Comparison of ENCODE assay signal across 18 cellular contexts in the genomic region with DNA sequence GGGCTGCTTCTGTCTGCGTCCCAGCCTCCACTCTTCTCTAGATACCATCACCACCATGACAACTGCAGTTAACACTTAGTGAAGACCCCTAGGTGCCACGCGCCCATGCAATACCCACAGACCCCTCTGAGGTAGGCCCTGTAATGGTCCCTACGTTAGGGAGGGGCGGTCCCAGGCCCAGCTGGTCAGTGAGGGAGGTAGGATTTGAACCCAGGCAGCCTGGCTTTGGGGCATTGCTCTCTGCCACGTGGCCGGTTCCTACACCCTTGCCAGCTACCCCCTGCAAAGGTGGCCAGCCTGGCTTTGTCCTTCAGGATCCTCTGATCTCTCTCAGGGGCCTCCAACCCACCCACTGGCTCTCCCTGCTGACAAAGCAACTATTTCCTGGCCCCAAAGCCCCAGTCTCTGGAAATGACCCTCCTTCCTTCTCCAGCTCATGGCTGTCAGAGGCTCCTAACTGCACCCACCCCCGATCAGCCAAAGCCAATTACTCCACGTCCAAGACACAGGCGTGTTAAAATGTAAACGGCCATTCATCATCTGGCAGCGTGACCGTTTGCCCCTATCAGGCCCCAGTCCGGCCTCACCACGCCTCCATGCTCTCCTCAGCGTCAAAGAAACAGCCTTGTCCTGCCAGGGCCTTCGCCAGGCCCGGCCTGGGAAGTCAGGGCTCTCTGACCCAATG. TPM values are rescaled to one million over a fixed set of nuclear protein-coding genes. Genes with fewer than 3 reads are reported as not detected.
A peak's percentile ranks its signal among the peaks of the same experiment; 100 is the strongest.
DNase-seq lines count a peak whose midpoint lies in the region; ATAC-seq, FAIRE-seq and TF ChIP-seq lines count a peak whose summit lies in the region.
"Had no signal": no experiment of that assay in that cellular context is flagged by ENCODE, and none has a peak within 500 bp of the region (broad histone marks: within the 10 kb centered on the region; RNA-seq: fewer than 3 reads in every experiment).

No MANE protein-coding gene starts in this region.

- DNase-seq in Caki2 (ENCODE audit: low read depth) (peak; percentile 97), RWPE2 (ENCODE audit: low spot score) (peak; percentile 80), kidney (peak; percentile 95), progenitor cell of endocrine pancreas (ENCODE audit: low spot score, unreplicated experiment) (no peak), immature natural killer cell (no peak), globus pallidus (ENCODE audit: low spot score) (no peak)
- DNase-seq: caudate nucleus; CD4-positive, CD25-positive, alpha-beta regulatory T cell; effector CD8-positive, alpha-beta T cell; HFFc6; NCI-H146; SIG-M5; T-helper 17 cell had no signal

- H3K4me1 Mint-ChIP-seq in progenitor cell of endocrine pancreas (ENCODE audit: low read depth) (peaks cover 25% of the 10 kb centered on the region), immature natural killer cell (no peaks in the 10 kb centered on the region)
- H3K4me1 Mint-ChIP-seq: CD4-positive, CD25-positive, alpha-beta regulatory T cell had no signal

- H3K36me3 Mint-ChIP-seq in progenitor cell of endocrine pancreas (ENCODE audit: insufficient read depth): no peaks in the 10 kb centered on the region
- H3K36me3 Mint-ChIP-seq in immature natural killer cell: no peaks in the 10 kb centered on the region
- H3K36me3 Mint-ChIP-seq: CD4-positive, CD25-positive, alpha-beta regulatory T cell had no signal

- no peaks in the 10 kb centered on the region for H3K9me3 Mint-ChIP-seq in progenitor cell of endocrine pancreas (ENCODE audit: low read depth)
- no peaks in the 10 kb centered on the region for H3K9me3 Mint-ChIP-seq in immature natural killer cell
- H3K9me3 Mint-ChIP-seq: CD4-positive, CD25-positive, alpha-beta regulatory T cell; HFFc6 had no signal

- TF ChIP-seq CTCF in RWPE2 (IDR thresholded peaks at IDR 0.05; ENCODE audit: poor library complexity, severe bottlenecking): no peak
- TF ChIP-seq CTCF in kidney (IDR thresholded peaks at IDR 0.05; ENCODE audit: borderline replicate concordance, extremely low read depth, insufficient read depth): no peak
- TF ChIP-seq CTCF in progenitor cell of endocrine pancreas (IDR thresholded peaks at IDR 0.05; ENCODE audit: unreplicated experiment): no peak

- intact Hi-C loops in kidney (cut with DNase I): no loop called here

- H3K27ac Mint-ChIP-seq in progenitor cell of endocrine pancreas (peak overlapping the region; percentile 86), immature natural killer cell (no peak overlapping the region)
- H3K27ac Mint-ChIP-seq: CD4-positive, CD25-positive, alpha-beta regulatory T cell; HFFc6; T-helper 17 cell had no signal

- H3K27me3 Mint-ChIP-seq in progenitor cell of endocrine pancreas: no peaks in the 10 kb centered on the region
- H3K27me3 Mint-ChIP-seq in immature natural killer cell (ENCODE audit: low read depth in 3 of 3): peaks cover 1 to 3% (median 3%) of the 10 kb centered on the region in 3 donors

- ATAC-seq in RWPE2 (ENCODE audit: low read depth): no peak
- ATAC-seq in GM18502 (IDR thresholded peaks at IDR 0.05; ENCODE audit: poor library complexity, unreplicated experiment): no peak
- ATAC-seq in HG03378 (IDR thresholded peaks at IDR 0.05; ENCODE audit: unreplicated experiment): no peak
- ATAC-seq: activated CD4-positive, CD25-positive, alpha-beta regulatory T cell treated with anti-CD3 and anti-CD28 coated beads, Interleukin-2, amount 50 U/mL, for 24 hours; T-helper 17 cell had no signal

- peak overlapping the region in 1 of 2 donors; percentile 32 for H3K9ac ChIP-seq in kidney (ENCODE audit: low read length in 2 of 2)

- H3K9me3 ChIP-seq in RWPE2 (ENCODE audit: severe bottlenecking) (no peaks in the 10 kb centered on the region), kidney (ENCODE audit: control insufficient read depth in 1 of 2, low read length in 2 of 2) (no peaks in the 10 kb centered on the region)

- H3K4me1 ChIP-seq in RWPE2 (ENCODE audit: insufficient read depth, poor library complexity, severe bottlenecking) (peaks cover 7% of the 10 kb centered on the region), kidney (ENCODE audit: control insufficient read depth in 1 of 2, insufficient read depth in 1 of 2, low read depth in 1 of 2, low read length in 2 of 2) (peaks cover 46 to 60% of the 10 kb centered on the region in 2 donors)

- H3K36me3 ChIP-seq in RWPE2 (ENCODE audit: low read depth) (no peaks in the 10 kb centered on the region), kidney (ENCODE audit: control insufficient read depth in 1 of 2, insufficient read depth in 2 of 2, low read length in 2 of 2) (no peaks in the 10 kb centered on the region)

- no peak overlapping the region for H3K4me3 Mint-ChIP-seq in progenitor cell of endocrine pancreas (ENCODE audit: low read depth)
- H3K4me3 Mint-ChIP-seq in immature natural killer cell: no peak overlapping the region
- H3K4me3 Mint-ChIP-seq: CD4-positive, CD25-positive, alpha-beta regulatory T cell; HFFc6; T-helper 17 cell had no signal

- H3K4me3 ChIP-seq in RWPE2 (ENCODE audit: severe bottlenecking) (no peak overlapping the region), kidney (ENCODE audit: low read length in 2 of 2) (no peak overlapping the region)

- no peak for FAIRE-seq in kidney (lab: Jason Lieb, UNC)
- FAIRE-seq: GM19239 had no signal

- no peaks in the 10 kb centered on the region for H3K27me3 ChIP-seq in RWPE2 (ENCODE audit: insufficient read depth, poor library complexity, severe bottlenecking)

- in situ Hi-C loops in Caki2 (cut with HindIII; ENCODE audit: low pct_unique_long_range_greater_than_20kb, low sequenced_read_pairs): no loop called here

- no peak overlapping the region for H3K27ac ChIP-seq in RWPE2 (ENCODE audit: poor library complexity, severe bottlenecking)
- H3K27ac ChIP-seq in kidney (ENCODE audit: low read depth in 2 of 2, low read length in 2 of 2): peak overlapping the region; percentile 82 to 93

RNA-seq across cellular contexts. Expression of gene RIPOR3, which starts 18.1 kb away (rescaled TPM):
- total RNA-seq in Caki2 (2014; rRNA removed; shearing (Covaris generic); ENCODE audit: low replicate concordance): 0.38 and 0.47 TPM in 2 replicates
- total RNA-seq in kidney (14.6 TPM), progenitor cell of endocrine pancreas (0.29 and 0.31 TPM in 2 replicates)
- polyA plus RNA-seq in kidney (ENCODE audit: insufficient read depth, low read depth, low replicate concordance) (10.5 TPM), immature natural killer cell (1 to 10 TPM in 2 of 3 donors, under 1 TPM in 1; 0.41 to 1.2 (median 1.0) TPM)
- total RNA-seq: HT1080 had no signal

RNA-seq across cellular contexts. Expression of gene PARD6B, which starts 58.1 kb away (rescaled TPM):
- total RNA-seq in Caki2 (2014; rRNA removed; shearing (Covaris generic); ENCODE audit: low replicate concordance): 58.6 and 82.5 TPM in 2 replicates
- total RNA-seq in kidney (72.0 TPM), progenitor cell of endocrine pancreas (29.7 and 32.9 TPM in 2 replicates)
- polyA plus RNA-seq in kidney (ENCODE audit: insufficient read depth, low read depth, low replicate concordance) (9.2 TPM), immature natural killer cell (1 to 10 TPM in 1 of 3 donors, under 1 TPM in 2; 0.38 to 1.1 (median 0.96) TPM)

Comparison
In these comparisons a context has a peak if more than half of its experiments do, and no peak if none do; other contexts are left out.
1. DNase-seq: peak in Caki2 (single experiment), RWPE2 (single experiment) and kidney (single experiment); none in progenitor cell of endocrine pancreas (single experiment), immature natural killer cell (0 of 3) and globus pallidus (single experiment).
2. RNA of gene RIPOR3, which starts 18.1 kb away (total RNA-seq): 14.6 TPM in kidney (single experiment); 0.38 to 0.47 TPM in Caki2 and 0.29 to 0.31 TPM in progenitor cell of endocrine pancreas; every median in the first group is over 10 times any median in the second.